15 cellular contexts compared by ENCODE assay signal in the genomic region with DNA sequence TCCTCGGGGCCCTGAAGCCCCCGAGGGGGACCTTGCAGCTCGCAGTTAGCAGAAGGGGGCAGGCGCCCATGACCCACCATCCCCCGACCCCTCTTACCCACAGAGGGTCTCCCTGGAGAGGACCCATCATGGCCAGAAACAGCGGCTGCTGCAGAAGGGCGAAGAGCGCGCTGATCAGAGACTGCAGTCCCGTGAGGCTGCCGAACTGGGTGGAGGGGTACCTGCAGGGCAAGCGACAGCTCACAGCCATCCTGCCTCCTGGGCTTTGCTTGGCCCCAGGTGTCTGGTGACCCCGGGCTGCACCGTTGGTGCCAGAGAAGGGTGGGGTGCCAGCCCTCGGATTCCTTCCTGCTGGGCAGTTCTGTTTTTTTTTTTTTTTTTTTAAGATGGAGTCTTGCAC. TPM values are rescaled to one million over a fixed set of nuclear protein-coding genes. Genes with fewer than 3 reads are reported as not detected.
A peak's percentile ranks its signal among the peaks of the same experiment; 100 is the strongest.
DNase-seq lines count a peak whose midpoint lies in the region; ATAC-seq and TF ChIP-seq lines count a peak whose summit lies in the region.
"Had no signal": no experiment of that assay in that cellular context is flagged by ENCODE, and none has a peak within 500 bp of the region (broad histone marks: within the 10 kb centered on the region; RNA-seq: fewer than 3 reads in every experiment).

No MANE protein-coding gene starts in this region.

- H3K27me3 ChIP-seq in adrenal gland (no peaks in the 10 kb centered on the region), mesenchymal stem cell (ENCODE audit: control insufficient read depth in 1 of 2, insufficient read depth in 1 of 2, low read length in 2 of 2) (peaks cover 0 to 4% of the 10 kb centered on the region in 2 experiments)

- no peak for ATAC-seq in stimulated activated memory B cell treated with anti-CD40 and anti-IgM and Interleukin-4, amounts not matched to agents 10 μg/mL and 1 μg/mL and 100 μg/mL, for 72 hours

- no peak overlapping the region for H3K23ac ChIP-seq in mesenchymal stem cell (ENCODE audit: low read length in 2 of 2)

- no peaks in the 10 kb centered on the region for H3K27me3 Mint-ChIP-seq in stimulated activated memory B cell treated with anti-CD40 and anti-IgM and Interleukin-4, amounts not matched to agents 10 μg/mL and 1 μg/mL and 100 μg/mL, for 72 hours
- H3K27me3 Mint-ChIP-seq: stimulated activated naive CD8-positive, alpha-beta T cell treated with anti-CD3 and anti-CD28 coated beads, Interleukin-15, Interleukin-2, amounts not matched to agents 100 ng/mL and 50 ng/mL, for 24 hours had no signal

- H3K27ac Mint-ChIP-seq in stimulated activated memory B cell treated with anti-CD40 and anti-IgM and Interleukin-4, amounts not matched to agents 10 μg/mL and 1 μg/mL and 100 μg/mL, for 72 hours: peak overlapping the region; percentile 89

- peak overlapping the region; percentile 91 for H2BK15ac ChIP-seq in mesenchymal stem cell (ENCODE audit: low read depth, poor library complexity, severe bottlenecking)

- no peaks in the 10 kb centered on the region for H3K9me3 Mint-ChIP-seq in stimulated activated memory B cell treated with anti-CD40 and anti-IgM and Interleukin-4, amounts not matched to agents 10 μg/mL and 1 μg/mL and 100 μg/mL, for 72 hours
- H3K9me3 Mint-ChIP-seq: stimulated activated naive CD8-positive, alpha-beta T cell treated with anti-CD3 and anti-CD28 coated beads, Interleukin-15, Interleukin-2, amounts not matched to agents 100 ng/mL and 50 ng/mL, for 24 hours had no signal

- H2AK5ac ChIP-seq in mesenchymal stem cell (ENCODE audit: low read length, severe bottlenecking): peak overlapping the region; percentile 60

- H3K36me3 Mint-ChIP-seq in stimulated activated memory B cell treated with anti-CD40 and anti-IgM and Interleukin-4, amounts not matched to agents 10 μg/mL and 1 μg/mL and 100 μg/mL, for 72 hours: peaks cover 31% of the 10 kb centered on the region

- no peak for TF ChIP-seq CTCF in adrenal gland (IDR thresholded peaks at IDR 0.05)

- no peak overlapping the region for H3K9ac ChIP-seq in mesenchymal stem cell (ENCODE audit: low read length)

- intact Hi-C loops in adrenal gland (cut with DNase I): loop anchor here (5.0 kb wide), 2 partner anchors 51 to 71 kb away; a partner anchor contains a TSS

- H3K4me3 ChIP-seq in adrenal gland (no peak overlapping the region), mesenchymal stem cell (ENCODE audit: insufficient read depth in 1 of 2, low read depth in 1 of 2, low read length in 2 of 2) (no peak overlapping the region)
- H3K4me3 ChIP-seq: mucosa of descending colon had no signal

- H3K36me3 ChIP-seq in adrenal gland (replicated peaks in 1 of 2) (no peaks in the 10 kb centered on the region), mesenchymal stem cell (ENCODE audit: control insufficient read depth in 1 of 2, insufficient read depth in 2 of 2, low read depth in 1 of 2, low read length in 2 of 2) (peaks cover 0 to 9% of the 10 kb centered on the region in 2 experiments)

- no peaks in the 10 kb centered on the region for H3K79me1 ChIP-seq in mesenchymal stem cell (replicated peaks; ENCODE audit: low read length, poor library complexity, severe bottlenecking)

- 83 to 87% (median 86%) methylated on average over 11 to 15 of the region's 15 CpGs for WGBS in adrenal gland, 4 donors
- WGBS in mesenchymal stem cell: 92% methylated on average over 14 of the region's 15 CpGs

- H3K4me2 ChIP-seq in mesenchymal stem cell (ENCODE audit: low read length, poor library complexity, severe bottlenecking): no peak overlapping the region

- no peak overlapping the region for H3K4me3 Mint-ChIP-seq in stimulated activated memory B cell treated with anti-CD40 and anti-IgM and Interleukin-4, amounts not matched to agents 10 μg/mL and 1 μg/mL and 100 μg/mL, for 72 hours

- H2BK120ac ChIP-seq in mesenchymal stem cell (ENCODE audit: low read depth, low read length): peak overlapping the region; percentile 35

- H4K91ac ChIP-seq in mesenchymal stem cell (ENCODE audit: low read length): peak overlapping the region; percentile 97

- no peak overlapping the region for H2AFZ ChIP-seq in mesenchymal stem cell (ENCODE audit: low read depth, low read length)

- no peak overlapping the region for H2BK5ac ChIP-seq in mesenchymal stem cell (ENCODE audit: low read depth, low read length, poor library complexity, severe bottlenecking)

- peak overlapping the region in 1 of 2 experiments; percentile 35 for H3K14ac ChIP-seq in mesenchymal stem cell (ENCODE audit: low read length in 2 of 2)

- TF ChIP-seq POLR2A in adrenal gland (IDR thresholded peaks at IDR 0.05): no peak

- H3K4ac ChIP-seq in mesenchymal stem cell (ENCODE audit: low read depth in 1 of 2, low read length in 2 of 2): peak overlapping the region; percentile 13 to 92

- H3K4me1 ChIP-seq in adrenal gland (replicated peaks in 1 of 2) (peaks cover 16 to 43% of the 10 kb centered on the region in 2 donors), mesenchymal stem cell (ENCODE audit: control insufficient read depth, insufficient read depth, low read depth, low read length) (peaks cover 32% of the 10 kb centered on the region)

- peak overlapping the region; percentile 67 to 94 (median 90) for H3K27ac ChIP-seq in adrenal gland
- no peak overlapping the region for H3K27ac ChIP-seq in mesenchymal stem cell (ENCODE audit: low read length, poor library complexity, severe bottlenecking)

- H2BK12ac ChIP-seq in mesenchymal stem cell (ENCODE audit: low read length in 2 of 2): peak overlapping the region in 1 of 2 experiments; percentile 66

- H3K4me1 Mint-ChIP-seq in stimulated activated memory B cell treated with anti-CD40 and anti-IgM and Interleukin-4, amounts not matched to agents 10 μg/mL and 1 μg/mL and 100 μg/mL, for 72 hours: peaks cover 40% of the 10 kb centered on the region

- H3K9me3 ChIP-seq in adrenal gland (replicated peaks in 1 of 3): no peaks in the 10 kb centered on the region
- H3K9me3 ChIP-seq in mesenchymal stem cell (ENCODE audit: control insufficient read depth, low read length): no peaks in the 10 kb centered on the region
- H3K9me3 ChIP-seq: mucosa of descending colon had no signal

- H3K18ac ChIP-seq in mesenchymal stem cell (ENCODE audit: low read depth in 1 of 2, low read length in 2 of 2): peak overlapping the region; percentile 67

- H4K8ac ChIP-seq in mesenchymal stem cell (ENCODE audit: low read length): peak overlapping the region; percentile 59

- DNase-seq in CD1c-positive myeloid dendritic cell (ENCODE audit: extremely low spot score) (peak; percentile 32), adrenal gland (no peak), mesenchymal stem cell (no peak), NCI-H1105 (lab: John Stamatoyannopoulos, UW) (no peak), GDM1 (lab: John Stamatoyannopoulos, UW) (no peak), cerebellar cortex (ENCODE audit: low spot score) (no peak), iPS-NIHi11 (ENCODE audit: low spot score) (no peak)
- DNase-seq: NCI-H146; NCI-H345; SHP77 treated with DMSO at 0.1 percent for 48 hours; stimulated activated CD4-positive, alpha-beta T cell treated with anti-CD3 and anti-CD28 coated beads, Interleukin-12 subunit alpha, Interleukin-12 subunit beta, amount 100 ng/mL, for 4 hours; T-helper 2 cell had no signal

RNA-seq across cellular contexts. Expression of a gene that starts 13.9 kb away (rescaled TPM):
- total RNA-seq in adrenal gland: 100 to 1,000 TPM in 1 of 8 donors, 10 to 100 TPM in 7; 32.1 to 107 (median 54.3) TPM
- polyA plus RNA-seq in adrenal gland: 100 to 1,000 TPM in 1 of 3 donors, 10 to 100 TPM in 2; 16.4 to 157 (median 17.8) TPM
- polyA plus RNA-seq in mesenchymal stem cell (2013, experiment 1 of 2): 71.7 TPM
- 78.4 TPM for polyA plus RNA-seq in mesenchymal stem cell (2013, experiment 2 of 2)

RNA-seq across cellular contexts. Expression of a gene that starts 52.1 kb away (rescaled TPM):
- 10 to 100 TPM; 12.3 to 32.5 (median 19.8) TPM for total RNA-seq in adrenal gland
- 10 to 100 TPM in 1 of 3 donors, 1 to 10 TPM in 2; 6.8 to 17.2 (median 7.5) TPM for polyA plus RNA-seq in adrenal gland
- 14.0 TPM for polyA plus RNA-seq in mesenchymal stem cell (2013, experiment 1 of 2)
- polyA plus RNA-seq in mesenchymal stem cell (2013, experiment 2 of 2): 13.3 TPM
